ENCODE assay signal across 11 cellular contexts in the genomic region with DNA sequence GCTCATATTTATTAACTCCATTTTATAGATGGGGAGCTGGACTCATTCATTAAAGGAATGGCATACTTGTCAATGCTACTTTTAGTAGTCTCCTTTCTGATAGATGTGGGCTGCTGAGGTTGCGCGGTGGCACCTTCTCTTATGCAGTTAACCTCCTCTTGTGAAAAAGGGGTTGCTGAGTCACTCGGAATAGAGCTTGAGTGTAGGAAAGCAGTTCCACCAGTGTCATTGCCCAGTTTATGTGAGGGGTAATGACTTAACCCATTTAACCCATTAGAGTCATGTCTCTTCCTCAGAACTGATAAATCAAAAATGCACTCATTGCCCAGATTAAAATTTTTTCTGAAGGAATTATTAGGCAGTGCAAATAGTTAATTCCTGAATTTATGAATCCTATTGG. TPM values are rescaled to one million over a fixed set of nuclear protein-coding genes. Genes with fewer than 3 reads are reported as not detected.
A peak's percentile ranks its signal among the peaks of the same experiment; 100 is the strongest.
DNase-seq lines count a peak whose midpoint lies in the region; ATAC-seq and TF ChIP-seq lines count a peak whose summit lies in the region.
"Had no signal": no experiment of that assay in that cellular context is flagged by ENCODE, and none has a peak within 500 bp of the region (broad histone marks: within the 10 kb centered on the region; RNA-seq: fewer than 3 reads in every experiment).

No MANE protein-coding gene starts in this region.

- H3K9me3 ChIP-seq in H9 (ENCODE audit: control insufficient read depth, low read depth, low read length) (no peaks in the 10 kb centered on the region), fibroblast of lung (ENCODE audit: control insufficient read depth, insufficient read depth, low read depth, low read length) (no peaks in the 10 kb centered on the region)

- no peak for DNase-seq in H9
- peak; percentile 65 for DNase-seq in activated CD8-positive, alpha-beta T cell treated with anti-CD3 and anti-CD28 coated beads, Interleukin-2, amount 10 ng/mL, durations not matched to agents 7 days and 5 days
- peak; percentile 33 to 52 for DNase-seq in fibroblast of lung (ENCODE audit: low read depth in 2 of 2)
- DNase-seq in stimulated activated CD4-positive, alpha-beta T cell treated with anti-CD3 and anti-CD28 coated beads, Interleukin-2, amount 100 ng/mL, for 4 hours (ENCODE audit: low read depth): peak; percentile 31
- no peak for DNase-seq in NCI-H446 treated with DMSO at 0.1 percent for 48 hours (lab: John Stamatoyannopoulos, UW)
- DNase-seq: cerebellar nuclear complex had no signal

- no peaks in the 10 kb centered on the region for H3K9me3 Mint-ChIP-seq in H9
- no peaks in the 10 kb centered on the region for H3K9me3 Mint-ChIP-seq in activated CD8-positive, alpha-beta T cell treated with anti-CD3 and anti-CD28 coated beads, Interleukin-2, amount 10 ng/mL, durations not matched to agents 7 days and 5 days (ENCODE audit: insufficient read depth)
- H3K9me3 Mint-ChIP-seq: IgD-negative memory B cell had no signal

- H3K4me2 ChIP-seq in H9 (ENCODE audit: insufficient read depth, insufficient read length, low read length): no peak overlapping the region
- H3K4me2 ChIP-seq in fibroblast of lung (ENCODE audit: extremely low read depth, insufficient read depth, low read length): no peak overlapping the region

- H3K4me1 ChIP-seq in H9 (ENCODE audit: insufficient read depth, low read length) (no peaks in the 10 kb centered on the region; the same call in 1 of the 2 replicates), fibroblast of lung (ENCODE audit: control insufficient read depth, extremely low read depth, insufficient read depth, low read length) (peaks cover 2% of the 10 kb centered on the region)

- H3K4me3 ChIP-seq in fibroblast of lung (replicated peaks in 1 of 4; ENCODE audit: control extremely low read depth in 1 of 4, insufficient read depth in 1 of 4, low read depth in 3 of 4, low read length in 4 of 4): no peak overlapping the region

- no peak overlapping the region for H3K18ac ChIP-seq in H9 (ENCODE audit: insufficient read length, low read depth, low read length)

- POLR2A ChIA-PET in activated CD8-positive, alpha-beta T cell treated with anti-CD3 and anti-CD28 coated beads, Interleukin-2, amount 10 ng/mL, durations not matched to agents 7 days and 5 days (lab: Charles Lee): interaction anchor here (1.1 kb wide), 1 partner anchor 12 kb away, joined by 3 read pairs; no protein-coding TSS in a partner anchor

- no CpG with 5 or more reads among the region's 3 CpGs for WGBS in H9 (ENCODE audit: extremely low coverage, insufficient read length, low lambda C conversion rate)

- peak overlapping the region; percentile 29 to 57 (median 51); a peak in 2 of 7 replicates for H3K27ac Mint-ChIP-seq in H9
- no peak overlapping the region for H3K27ac Mint-ChIP-seq in activated CD8-positive, alpha-beta T cell treated with anti-CD3 and anti-CD28 coated beads, Interleukin-2, amount 10 ng/mL, durations not matched to agents 7 days and 5 days

- no peaks in the 10 kb centered on the region for H3K23me2 ChIP-seq in H9 (ENCODE audit: insufficient read length, low read depth, low read length, poor library complexity, severe bottlenecking)

- no peak overlapping the region for H2AK5ac ChIP-seq in H9 (ENCODE audit: insufficient read length, low read length)

- no peaks in the 10 kb centered on the region for H3K36me3 ChIP-seq in fibroblast of lung (ENCODE audit: control insufficient read depth, insufficient read depth, low read length)

- H3K27ac ChIP-seq in H9 (ENCODE audit: insufficient read length, low read depth, low read length) (no peak overlapping the region), fibroblast of lung (ENCODE audit: insufficient read depth, low read length) (no peak overlapping the region)

- no peak overlapping the region for H2BK5ac ChIP-seq in H9 (ENCODE audit: insufficient read length, low read length)

- H3K9ac ChIP-seq in H9 (ENCODE audit: extremely low read depth, insufficient read length, low read length): no peak overlapping the region
- H3K9ac ChIP-seq in fibroblast of lung (ENCODE audit: insufficient read depth, low read length): no peak overlapping the region

- no peak overlapping the region for H4K5ac ChIP-seq in H9 (ENCODE audit: insufficient read length, low read depth, low read length)

- H3K27me3 Mint-ChIP-seq in H9 (ENCODE audit: low read depth): no peaks in the 10 kb centered on the region
- H3K27me3 Mint-ChIP-seq in activated CD8-positive, alpha-beta T cell treated with anti-CD3 and anti-CD28 coated beads, Interleukin-2, amount 10 ng/mL, durations not matched to agents 7 days and 5 days (ENCODE audit: low read depth): no peaks in the 10 kb centered on the region
- H3K27me3 Mint-ChIP-seq: IgD-negative memory B cell had no signal

- H3K23ac ChIP-seq in H9 (ENCODE audit: insufficient read length, low read depth, low read length): no peak overlapping the region

- no peak overlapping the region for H4K8ac ChIP-seq in H9 (replicated peaks; ENCODE audit: insufficient read length, low read depth, low read length)

- H3K79me1 ChIP-seq in H9 (ENCODE audit: insufficient read depth, low read depth, low read length, poor library complexity, severe bottlenecking): peaks cover 6% of the 10 kb centered on the region

- no peak overlapping the region for H3T11ph ChIP-seq in H9 (ENCODE audit: low read length)

- H2BK20ac ChIP-seq in H9 (ENCODE audit: low read depth, low read length, poor library complexity, severe bottlenecking): no peak overlapping the region

- H3K14ac ChIP-seq in H9 (ENCODE audit: insufficient read depth, low read length): no peak overlapping the region

- CTCF ChIA-PET in activated CD8-positive, alpha-beta T cell treated with anti-CD3 and anti-CD28 coated beads, Interleukin-2, amount 10 ng/mL, durations not matched to agents 7 days and 5 days (lab: Charles Lee): interaction anchor here (1.3 to 2.5 kb wide), 3 partner anchors 18 to 67 kb away, joined by 3 to 14 read pairs (median 5); no protein-coding TSS in a partner anchor

- H4K91ac ChIP-seq in H9 (ENCODE audit: insufficient read length, low read depth, low read length): no peak overlapping the region

- H3K4me3 Mint-ChIP-seq in H9: no peak overlapping the region
- no peak overlapping the region for H3K4me3 Mint-ChIP-seq in activated CD8-positive, alpha-beta T cell treated with anti-CD3 and anti-CD28 coated beads, Interleukin-2, amount 10 ng/mL, durations not matched to agents 7 days and 5 days

- H3K79me2 ChIP-seq in H9 (ENCODE audit: insufficient read depth, low read length) (peaks cover 14% of the 10 kb centered on the region; the same call in 1 of the 2 replicates), fibroblast of lung (ENCODE audit: control insufficient read depth, insufficient read depth, low read length) (peaks cover 95% of the 10 kb centered on the region)

- H2BK120ac ChIP-seq in H9 (ENCODE audit: low read depth, low read length, poor library complexity, severe bottlenecking): no peak overlapping the region

- no peak overlapping the region for H2BK12ac ChIP-seq in H9 (ENCODE audit: insufficient read length, low read depth, low read length)

- H2AFZ ChIP-seq in H9 (ENCODE audit: low read length) (no peak overlapping the region), fibroblast of lung (ENCODE audit: low read length) (no peak overlapping the region)

- no peak overlapping the region for H3K4ac ChIP-seq in H9 (ENCODE audit: low read depth, low read length)

- H3K36me3 Mint-ChIP-seq in H9 (ENCODE audit: insufficient read depth in 1 of 3, low read depth in 3 of 3): peaks cover 0 to 3% (median 0%) of the 10 kb centered on the region in 3 experiments; a peak in 2 of 7 replicates
- H3K36me3 Mint-ChIP-seq in activated CD8-positive, alpha-beta T cell treated with anti-CD3 and anti-CD28 coated beads, Interleukin-2, amount 10 ng/mL, durations not matched to agents 7 days and 5 days (ENCODE audit: low read depth): peaks cover 30% of the 10 kb centered on the region
- H3K36me3 Mint-ChIP-seq: IgD-negative memory B cell had no signal

- H4K20me1 ChIP-seq in H9 (ENCODE audit: control insufficient read depth, insufficient read depth, insufficient read length) (no peaks in the 10 kb centered on the region), fibroblast of lung (ENCODE audit: control insufficient read depth, extremely low read depth, insufficient read depth, low read length) (peaks cover 1% of the 10 kb centered on the region)

- no peak overlapping the region for H2BK15ac ChIP-seq in H9 (ENCODE audit: low read depth, low read length)

- H3K56ac ChIP-seq in H9 (ENCODE audit: insufficient read length, low read depth, low read length): no peak overlapping the region

- ATAC-seq in activated CD8-positive, alpha-beta T cell treated with anti-CD3 and anti-CD28 coated beads, Interleukin-2, amount 10 ng/mL, durations not matched to agents 7 days and 5 days: peak; percentile 70
- ATAC-seq in GM21381 (IDR thresholded peaks at IDR 0.05; ENCODE audit: unreplicated experiment) (no peak), GM21529 (IDR thresholded peaks at IDR 0.05; ENCODE audit: unreplicated experiment) (no peak), GM19351 (IDR thresholded peaks at IDR 0.05; ENCODE audit: unreplicated experiment) (no peak)

- H3K4me1 Mint-ChIP-seq in H9: peaks cover 12 to 39% of the 10 kb centered on the region in 2 experiments
- peaks cover 59% of the 10 kb centered on the region for H3K4me1 Mint-ChIP-seq in activated CD8-positive, alpha-beta T cell treated with anti-CD3 and anti-CD28 coated beads, Interleukin-2, amount 10 ng/mL, durations not matched to agents 7 days and 5 days (ENCODE audit: low read depth)

- H3K27me3 ChIP-seq in H9 (ENCODE audit: insufficient read depth, low read length): no peaks in the 10 kb centered on the region
- no peaks in the 10 kb centered on the region for H3K27me3 ChIP-seq in fibroblast of lung (ENCODE audit: control insufficient read depth, insufficient read depth, low read length)

- TF ChIP-seq CTCF in H9 (conservative IDR thresholded peaks at IDR 0.05) (no peak), fibroblast of lung (conservative IDR thresholded peaks at IDR 0.05 in 1 of 2, IDR thresholded peaks at IDR 0.05 in 1 of 2; ENCODE audit: low read depth in 1 of 2, low read length in 2 of 2) (no peak)

RNA-seq across cellular contexts. Expression of a gene that starts 6.3 kb away (rescaled TPM):
- 32.4 and 40.5 TPM in 2 replicates for total RNA-seq in H9 (2021)
- 10 to 100 TPM; 59.3 to 59.5 TPM for total RNA-seq in activated CD8-positive, alpha-beta T cell treated with anti-CD3 and anti-CD28 coated beads, Interleukin-2, amount 10 ng/mL, durations not matched to agents 7 days and 5 days
- total RNA-seq in fibroblast of lung: 44.4 and 57.8 TPM in 2 replicates
- 39.7 and 55.9 TPM in 2 replicates for polyA plus RNA-seq in fibroblast of lung
- polyA plus RNA-seq in fibroblast of lung (2012): 25.2 and 32.7 TPM in 2 replicates
- 20.8 and 34.3 TPM in 2 replicates for polyA minus RNA-seq in fibroblast of lung (ENCODE audit: low replicate concordance)

RNA-seq across cellular contexts. Expression of a gene that starts 9.5 kb away (rescaled TPM):
- total RNA-seq in H9 (2021) (0.09 and 0.55 TPM in 2 replicates), fibroblast of lung (not detected in 2 replicates)
- total RNA-seq in activated CD8-positive, alpha-beta T cell treated with anti-CD3 and anti-CD28 coated beads, Interleukin-2, amount 10 ng/mL, durations not matched to agents 7 days and 5 days: not detected
- 0.02 TPM in 1 of 2 replicates, not detected in the other for polyA plus RNA-seq in fibroblast of lung
- not detected in 2 replicates for polyA plus RNA-seq in fibroblast of lung (2012)
- not detected in 2 replicates for polyA minus RNA-seq in fibroblast of lung (ENCODE audit: low replicate concordance)
- total RNA-seq: SK-MEL-5 had no signal
- polyA plus RNA-seq: IgD-negative memory B cell had no signal

Comparison
In these comparisons a context has a peak if more than half of its experiments do, and no peak if none do; other contexts are left out.
1. DNase-seq: peak in activated CD8-positive, alpha-beta T cell treated with anti-CD3 and anti-CD28 coated beads, Interleukin-2, amount 10 ng/mL, durations not matched to agents 7 days and 5 days (single experiment), fibroblast of lung (2 of 2) and stimulated activated CD4-positive, alpha-beta T cell treated with anti-CD3 and anti-CD28 coated beads, Interleukin-2, amount 100 ng/mL, for 4 hours (single experiment); none in H9 (single experiment) and NCI-H446 treated with DMSO at 0.1 percent for 48 hours (single experiment).